Comparison of ENCODE assay signal across 1 cellular context in genomic region chr14:32372154-32372553, GRCh38.
TF ChIP-seq lines count a peak whose summit lies in the region.

No MANE protein-coding gene starts in this region.

TF ChIP-seq in K562, 482 proteins besides CTCF, POLR2A, EP300 and RAD21 (continued from another document):
- TF ChIP-seq MGA (IDR thresholded peaks at IDR 0.05) (no peak), ZZZ3 (IDR thresholded peaks at IDR 0.05) (no peak)
